8 cellular contexts compared by ENCODE assay signal in the genomic region with DNA sequence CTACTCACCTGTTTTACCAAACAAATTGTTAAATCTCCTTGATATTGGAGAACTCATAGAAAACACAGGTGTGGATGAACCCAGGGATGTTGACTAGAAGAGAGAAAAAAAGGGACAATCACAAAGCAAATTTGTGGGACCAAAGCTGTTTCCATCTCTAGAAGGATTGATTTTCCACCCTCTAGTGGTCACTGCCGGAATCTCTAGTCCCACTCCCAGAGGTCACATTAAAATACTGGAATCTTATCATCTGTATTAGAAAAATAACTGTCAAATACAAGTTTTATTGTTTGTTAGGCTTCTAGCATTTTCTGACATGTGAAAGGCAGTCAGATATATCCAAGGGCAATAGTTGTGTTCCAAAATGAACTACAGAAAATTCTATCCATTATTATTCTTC.
DNase-seq lines count a peak whose midpoint lies in the region; ATAC-seq and TF ChIP-seq lines count a peak whose summit lies in the region.
"Not testable (repeated sequence)": the region's sequence is repeated elsewhere in the genome, so short reads cannot be mapped to it uniquely, and the experiment has no call there.

No MANE protein-coding gene starts in this region.

- not testable (repeated sequence) for H3K79me2 ChIP-seq in Karpas-422 (ENCODE audit: low read length); PC-9 (ENCODE audit: low read depth)

- peak; percentile 51 to 66 for TF ChIP-seq RAD21 in liver (IDR thresholded peaks at IDR 0.05)

- not testable (repeated sequence) for H3K9me3 Mint-ChIP-seq in endothelial cell (ENCODE audit: unreplicated experiment)

- CTCF ChIA-PET in PC-9 (lab: Charles Lee): not testable (repeated sequence)

- BruUV-seq in PC-9 (replicated peaks; lab: Mats Ljungman, UMichigan): not testable (repeated sequence)

- intact Hi-C loops in PC-9 (cut with micrococcal nuclease; ENCODE audit: unreplicated experiment): not testable (repeated sequence)

- H3K9ac ChIP-seq in Karpas-422 (ENCODE audit: low read length); liver (ENCODE audit: low read depth in 1 of 2, low read length in 2 of 2): not testable (repeated sequence)

- ATAC-seq in GM19463 (IDR thresholded peaks at IDR 0.05; ENCODE audit: unreplicated experiment): peak; percentile 62

- H3K27me3 Mint-ChIP-seq in endothelial cell (ENCODE audit: unreplicated experiment): not testable (repeated sequence)

- H3K4me3 ChIP-seq in Karpas-422 (ENCODE audit: low read length); PC-9; liver (ENCODE audit: low read depth in 1 of 3, low read length in 3 of 3): not testable (repeated sequence)

- H3K36me3 ChIP-seq in Karpas-422 (ENCODE audit: insufficient read depth, low read length); liver (ENCODE audit: control insufficient read depth in 4 of 4, insufficient read depth in 3 of 4, low read depth in 1 of 4, low read length in 3 of 4): not testable (repeated sequence)
- peaks cover 36% of the 10 kb centered on the region for H3K36me3 ChIP-seq in PC-9 (ENCODE audit: low read depth)

- H3K36me3 Mint-ChIP-seq in endothelial cell (ENCODE audit: low read depth, unreplicated experiment): peaks cover 73% of the 10 kb centered on the region

- not testable (repeated sequence) for H3K4me3 Mint-ChIP-seq in endothelial cell (ENCODE audit: unreplicated experiment)

- H3K27me3 ChIP-seq in Karpas-422 (ENCODE audit: low read length); PC-9 (ENCODE audit: insufficient read depth, low read depth); liver (ENCODE audit: control insufficient read depth in 4 of 4, insufficient read depth in 4 of 4, low read length in 3 of 4): not testable (repeated sequence)

- not testable (repeated sequence) for H3K27ac ChIP-seq in Karpas-422 (ENCODE audit: low read length); PC-9; liver (ENCODE audit: low read depth in 1 of 2, low read length in 2 of 2)

- not testable (repeated sequence) for H4K20me1 ChIP-seq in Karpas-422 (ENCODE audit: insufficient read depth, low read depth, low read length); PC-9 (ENCODE audit: insufficient read depth)

- peaks cover 57% of the 10 kb centered on the region for H3K4me1 Mint-ChIP-seq in endothelial cell (ENCODE audit: unreplicated experiment)

- not testable (repeated sequence) for H2AFZ ChIP-seq in Karpas-422 (ENCODE audit: low read length); PC-9

- not testable (repeated sequence) for H3K9me3 ChIP-seq in Karpas-422 (ENCODE audit: low read length); PC-9 (ENCODE audit: insufficient read depth, low read depth); liver (ENCODE audit: control insufficient read depth in 4 of 4, low read length in 3 of 4)

- not testable (repeated sequence) for H3K4me1 ChIP-seq in Karpas-422 (ENCODE audit: low read length); PC-9 (replicated peaks; ENCODE audit: insufficient read depth); liver (ENCODE audit: control insufficient read depth in 4 of 4, insufficient read depth in 4 of 4, low read length in 3 of 4)

- 13% methylated on average over 1 of the region's 1 CpG for WGBS in liver

- not testable (repeated sequence) for H3K27ac Mint-ChIP-seq in endothelial cell (ENCODE audit: unreplicated experiment)

- H3F3A ChIP-seq in PC-9 (ENCODE audit: insufficient read depth, low read depth): peaks cover 11% of the 10 kb centered on the region

- not testable (repeated sequence) for H3K4me2 ChIP-seq in Karpas-422 (ENCODE audit: low read depth, low read length, poor library complexity, severe bottlenecking); PC-9

- peak; percentile 28 for DNase-seq in CD1c-positive myeloid dendritic cell (ENCODE audit: extremely low spot score)
- peak; percentile 63 for DNase-seq in Karpas-422
- not testable (repeated sequence) for DNase-seq in PC-9
- DNase-seq in activated CD8-positive, alpha-beta memory T cell treated with anti-CD3 and anti-CD28 coated beads, Interleukin-2, amount 50 U/mL, for 4 hours: peak; percentile 18
- DNase-seq in endothelial cell (ENCODE audit: low spot score): peak; percentile 46
- peak; percentile 22 to 41 for DNase-seq in stimulated activated CD4-positive, alpha-beta T cell treated with anti-CD3 and anti-CD28 coated beads, Interleukin-2, amount 100 ng/mL, for 48 hours

- POLR2A ChIA-PET in PC-9 (lab: Charles Lee; ENCODE audit: unreplicated experiment): interaction anchor here (0.6 to 0.7 kb wide), 3 partner anchors 179 to 196 kb away, joined by 3 to 6 read pairs (median 3); no protein-coding TSS in a partner anchor

- TF ChIP-seq CTCF in PC-9 (conservative IDR thresholded peaks at IDR 0.05): peak; percentile 83
- peak; percentile 79 for TF ChIP-seq CTCF in endothelial cell (IDR thresholded peaks at IDR 0.05; ENCODE audit: unreplicated experiment)
- peak; percentile 69 for TF ChIP-seq CTCF in liver (IDR thresholded peaks at IDR 0.05; ENCODE audit: low read depth, low read length, missing input control)

- not testable (repeated sequence) for H3K9me2 ChIP-seq in Karpas-422 (replicated peaks; ENCODE audit: insufficient read depth, low read length); PC-9 (ENCODE audit: insufficient read depth)
